Comparison of ENCODE assay signal across 8 cellular contexts in the genomic region with DNA sequence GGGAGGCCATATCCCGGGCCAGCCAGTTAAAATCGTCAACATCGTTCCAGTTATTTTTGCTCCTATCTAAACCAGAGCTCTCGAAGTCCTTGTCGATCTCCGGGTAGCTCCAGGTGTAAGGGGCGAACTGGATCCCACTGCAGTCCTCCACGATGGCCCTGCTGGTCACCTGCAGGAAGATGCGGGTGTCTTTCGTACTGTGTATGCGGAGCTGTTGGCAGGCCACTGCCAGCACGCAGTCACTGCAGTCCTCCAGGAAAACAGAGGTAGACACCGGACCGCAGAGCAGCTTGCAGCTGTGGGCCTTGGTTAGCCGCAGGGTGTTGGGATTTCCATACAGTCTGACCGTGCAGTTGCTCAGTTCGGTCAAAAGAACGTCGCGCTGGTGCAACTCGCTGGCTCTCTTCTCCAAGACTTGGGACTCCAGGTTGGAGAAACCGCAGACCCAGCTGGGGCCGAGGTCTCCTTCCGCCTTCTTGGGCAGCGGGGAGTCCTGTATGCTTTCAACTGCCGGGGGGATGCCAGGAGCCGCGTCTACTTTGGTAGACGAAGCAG.
DNase-seq lines count a peak whose midpoint lies in the region; ATAC-seq and TF ChIP-seq lines count a peak whose summit lies in the region.

No MANE protein-coding gene starts in this region.

- TF ChIP-seq CTCF in astrocyte of the cerebellum (IDR thresholded peaks at IDR 0.05; ENCODE audit: low read depth, low read length, missing control alignments) = no peak

- peak overlapping the region; percentile 96 for H3K9ac ChIP-seq in NT2/D1 (ENCODE audit: insufficient read length, low read depth)

- in situ Hi-C loops in astrocyte of the cerebellum (cut with HindIII; ENCODE audit: low sequenced_read_pairs) = no loop called here

- DNase-seq in activated CD8-positive, alpha-beta memory T cell treated with anti-CD3 and anti-CD28 coated beads for 48 hours (ENCODE audit: low read depth in 2 of 3, low spot score in 2 of 3) = peak in 2 of 3 experiments; percentile 16 to 32
- DNase-seq in activated CD8-positive, alpha-beta memory T cell treated with anti-CD3 and anti-CD28 coated beads, Interleukin-2, amount 50 U/mL, for 4 hours = no peak
- DNase-seq in NT2/D1 (ENCODE audit: low read depth, low spot score) = no peak
- DNase-seq in astrocyte of the cerebellum (ENCODE audit: low read depth) = no peak
- peak; percentile 32 for DNase-seq in iPS-NIHi11 (ENCODE audit: low spot score)
- peak; percentile 5 to 19 for DNase-seq in stimulated activated CD4-positive, alpha-beta T cell treated with anti-CD3 and anti-CD28 coated beads, Interleukin-2, amount 100 ng/mL, for 48 hours
- no peak for DNase-seq in HuH-7 (ENCODE audit: low spot score)

- H3K4me1 ChIP-seq in NT2/D1 (ENCODE audit: insufficient read depth, insufficient read length) = peaks cover 5% of the 10 kb centered on the region

- H3K27me3 ChIP-seq in NT2/D1 (ENCODE audit: insufficient read depth, insufficient read length) = no peaks in the 10 kb centered on the region

- H3K36me3 ChIP-seq in NT2/D1 (ENCODE audit: insufficient read depth, insufficient read length, low read length) = no peaks in the 10 kb centered on the region

- no peak for ATAC-seq in HG03039 (IDR thresholded peaks at IDR 0.05; ENCODE audit: unreplicated experiment)

- H3K4me3 ChIP-seq in NT2/D1 (ENCODE audit: insufficient read length, low read depth) (peak overlapping the region; percentile 85), astrocyte of the cerebellum (ENCODE audit: low read depth, low read length) (peak overlapping the region; percentile 98)

- H3K9me3 ChIP-seq in NT2/D1 (ENCODE audit: insufficient read depth, low read length) = no peaks in the 10 kb centered on the region

Comparison
In these comparisons a context has a peak if more than half of its experiments do, and no peak if none do; other contexts are left out.
1. DNase-seq: peak in activated CD8-positive, alpha-beta memory T cell treated with anti-CD3 and anti-CD28 coated beads for 48 hours (2 of 3), iPS-NIHi11 (single experiment) and stimulated activated CD4-positive, alpha-beta T cell treated with anti-CD3 and anti-CD28 coated beads, Interleukin-2, amount 100 ng/mL, for 48 hours (2 of 2); none in activated CD8-positive, alpha-beta memory T cell treated with anti-CD3 and anti-CD28 coated beads, Interleukin-2, amount 50 U/mL, for 4 hours (single experiment), NT2/D1 (single experiment), astrocyte of the cerebellum (single experiment) and HuH-7 (single experiment).